ENCODE assay signal across 8 cellular contexts in the genomic region with DNA sequence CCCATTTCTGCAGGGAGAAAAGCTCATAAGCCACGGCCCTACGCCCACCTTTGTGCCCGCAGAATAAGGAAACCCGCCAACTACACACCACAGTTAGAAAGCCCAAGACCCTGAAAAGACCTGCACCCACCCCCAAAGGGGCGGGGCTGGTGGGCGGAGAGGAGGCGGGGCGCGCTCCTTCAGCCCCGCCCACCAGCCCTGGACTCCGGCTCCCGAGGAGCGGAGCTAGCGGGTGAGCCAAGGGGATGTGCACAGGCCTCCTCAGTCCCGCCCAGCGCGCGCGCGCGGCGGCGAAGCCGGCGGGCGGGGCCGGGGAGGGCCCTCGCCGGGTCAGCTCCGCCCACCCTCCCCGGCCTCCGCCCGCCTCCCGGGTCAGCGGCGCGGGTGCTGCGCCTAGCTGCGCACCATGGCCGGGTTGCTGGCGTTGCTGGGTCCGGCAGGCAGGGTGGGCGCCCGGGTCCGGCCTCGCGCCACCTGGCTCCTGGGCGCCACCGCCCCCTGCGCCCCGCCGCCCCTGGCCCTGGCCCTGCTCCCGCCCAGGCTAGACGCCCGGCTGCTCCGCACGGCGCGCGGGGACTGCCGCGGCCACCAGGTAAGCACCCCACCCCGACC. TPM values are rescaled to one million over a fixed set of nuclear protein-coding genes. Genes with fewer than 3 reads are reported as not detected.
DNase-seq lines count a peak whose midpoint lies in the region; ATAC-seq and TF ChIP-seq lines count a peak whose summit lies in the region.

A gene with protein sequence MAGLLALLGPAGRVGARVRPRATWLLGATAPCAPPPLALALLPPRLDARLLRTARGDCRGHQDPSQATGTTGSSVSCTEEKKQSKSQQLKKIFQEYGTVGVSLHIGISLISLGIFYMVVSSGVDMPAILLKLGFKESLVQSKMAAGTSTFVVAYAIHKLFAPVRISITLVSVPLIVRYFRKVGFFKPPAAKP (plus strand): TSS at position 375 of the 612 bp plus-strand sequence. CDS start 32 bp downstream, at position 407.

- WGBS in adrenal gland, 4 donors, result 0 to 1% (median 1%) methylated on average over 9 to 63 of the region's 63 CpGs
- 0 to 1% methylated on average over 15 to 36 of the region's 63 CpGs for WGBS in tibial nerve, 2 donors

- peak; percentile 43 to 62 for TF ChIP-seq POLR2A in adrenal gland (IDR thresholded peaks at IDR 0.05)
- TF ChIP-seq POLR2A in tibial nerve (IDR thresholded peaks at IDR 0.05), result peak; percentile 55 to 61

- ATAC-seq in HG02610 (IDR thresholded peaks at IDR 0.05; ENCODE audit: unreplicated experiment), result peak; percentile 99

- H3K4me1 ChIP-seq in adrenal gland (replicated peaks in 1 of 2), result peaks cover 22 to 45% of the 10 kb centered on the region in 2 donors
- peaks cover 0 to 49% (median 22%) of the 10 kb centered on the region in 4 donors for H3K4me1 ChIP-seq in tibial nerve

- peak in 1 of 2 donors; percentile 49 for TF ChIP-seq EP300 in tibial nerve (IDR thresholded peaks at IDR 0.05)

- peak within 1 kb of the TSS; percentile 66 to 95 (median 87) for H3K27ac ChIP-seq in adrenal gland
- peak within 1 kb of the TSS; percentile 80 to 92 (median 88) for H3K27ac ChIP-seq in tibial nerve

- intact Hi-C loops in adrenal gland (cut with DNase I), result no loop called here
- intact Hi-C loops in cardiac septum (cut with DNase I), result no loop called here

- no peak for TF ChIP-seq CTCF in adrenal gland (IDR thresholded peaks at IDR 0.05)
- TF ChIP-seq CTCF in tibial nerve (IDR thresholded peaks at IDR 0.05), result no peak

- H3K9me3 ChIP-seq in adrenal gland (replicated peaks in 1 of 3), result no peaks in the 10 kb centered on the region
- no peaks in the 10 kb centered on the region for H3K9me3 ChIP-seq in tibial nerve

- H3K4me3 ChIP-seq in adrenal gland, result peak within 1 kb of the TSS; percentile 32 to 98 (median 62)
- H3K4me3 ChIP-seq in tibial nerve, result peak within 1 kb of the TSS; percentile 79 to 99 (median 90)

- H3K36me3 ChIP-seq in adrenal gland (replicated peaks in 1 of 2) (no peaks in the 10 kb centered on the region), tibial nerve (peaks cover 0 to 3% (median 0%) of the 10 kb centered on the region in 3 donors)

- H3K27me3 ChIP-seq in adrenal gland (no peaks in the 10 kb centered on the region), tibial nerve (no peaks in the 10 kb centered on the region)

- DNase-seq in GM04504 (ENCODE audit: low read depth), result peak; percentile 82
- DNase-seq in NCI-H1092 treated with DMSO at 0.1 percent for 48 hours (lab: John Stamatoyannopoulos, UW), result peak; percentile 85
- peak; percentile 69 for DNase-seq in T follicular helper cell (ENCODE audit: low read depth)
- peak; percentile 87 to 92 (median 90) for DNase-seq in adrenal gland
- DNase-seq in cardiac septum (ENCODE audit: low spot score), result peak; percentile 92
- peak; percentile 94 for DNase-seq in pons (ENCODE audit: low spot score)
- DNase-seq in tibial nerve (ENCODE audit: low spot score in 2 of 2), result peak; percentile 68 to 71

RNA-seq across cellular contexts. Expression of the gene that starts here (rescaled TPM):
- total RNA-seq in adrenal gland (100 to 1,000 TPM in 7 of 8 donors, 10 to 100 TPM in 1; 90.0 to 207 (median 128) TPM), cardiac septum (41.5 TPM), tibial nerve (10 to 100 TPM; 36.8 to 56.6 (median 52.3) TPM)
- 100 to 1,000 TPM in 1 of 3 donors, 10 to 100 TPM in 2; 74.9 to 207 (median 75.5) TPM for polyA plus RNA-seq in adrenal gland

Comparison
In these comparisons a context has a peak if more than half of its experiments do, and no peak if none do; other contexts are left out.
1. Peak in every context shown above with its lines: DNase-seq, ATAC-seq, H3K4me3 ChIP-seq and H3K27ac ChIP-seq.